In genomic region chr3:98259707-98260106, GRCh38 we compare ENCODE assay signal across 11 cellular contexts. TPM values are rescaled to one million over a fixed set of nuclear protein-coding genes. Genes with fewer than 3 reads are reported as not detected.
DNase-seq lines count a peak whose midpoint lies in the region; ATAC-seq, FAIRE-seq and TF ChIP-seq lines count a peak whose summit lies in the region.
"Had no signal": no experiment of that assay in that cellular context is flagged by ENCODE, and none has a peak within 500 bp of the region (broad histone marks: within the 10 kb centered on the region; RNA-seq: fewer than 3 reads in every experiment).

No MANE protein-coding gene starts in this region.

- H4K20me1 ChIP-seq in H9 (ENCODE audit: control insufficient read depth, insufficient read depth, insufficient read length), result no peaks in the 10 kb centered on the region
- no peaks in the 10 kb centered on the region for H4K20me1 ChIP-seq in keratinocyte (ENCODE audit: control insufficient read depth, extremely low read depth, insufficient read depth, low read length)

- H3K27ac Mint-ChIP-seq in H9, result no peak overlapping the region; a peak in 1 of 7 replicates

- H3K23ac ChIP-seq in H9 (ENCODE audit: insufficient read length, low read depth, low read length), result no peak overlapping the region

- no peak overlapping the region for H4K5ac ChIP-seq in H9 (ENCODE audit: insufficient read length, low read depth, low read length)

- H3K27me3 ChIP-seq in H9 (ENCODE audit: insufficient read depth, low read length) (no peaks in the 10 kb centered on the region), keratinocyte (ENCODE audit: control insufficient read depth, extremely low read depth, insufficient read depth, low read length) (no peaks in the 10 kb centered on the region), vagina (no peaks in the 10 kb centered on the region), ascending aorta (no peaks in the 10 kb centered on the region)
- H3K27me3 ChIP-seq: adrenal gland had no signal

- dilution Hi-C loops in keratinocyte (cut with MboI; ENCODE audit: extremely low pct_ligation_motif_present, low sequenced_read_pairs), result no loop called here

- no peak overlapping the region for H3K4me3 Mint-ChIP-seq in H9

- WGBS in H9 (ENCODE audit: extremely low coverage, insufficient read length, low lambda C conversion rate), result no CpG with 5 or more reads among the region's 2 CpGs

- FAIRE-seq in keratinocyte (lab: Jason Lieb, UNC), result no peak
- FAIRE-seq: GM12892 had no signal

- H3K56ac ChIP-seq in H9 (ENCODE audit: insufficient read length, low read depth, low read length), result no peak overlapping the region

- H3K18ac ChIP-seq in H9 (ENCODE audit: insufficient read length, low read depth, low read length), result no peak overlapping the region

- H3T11ph ChIP-seq in H9 (ENCODE audit: low read length), result no peak overlapping the region

- no peak overlapping the region for H2BK15ac ChIP-seq in H9 (ENCODE audit: low read depth, low read length)

- no peak overlapping the region for H3K4ac ChIP-seq in H9 (ENCODE audit: low read depth, low read length)

- no peak overlapping the region for H2BK120ac ChIP-seq in H9 (ENCODE audit: low read depth, low read length, poor library complexity, severe bottlenecking)

- no peaks in the 10 kb centered on the region; a peak in 2 of 7 replicates for H3K36me3 Mint-ChIP-seq in H9 (ENCODE audit: insufficient read depth in 1 of 3, low read depth in 3 of 3)

- no peak overlapping the region for H2BK5ac ChIP-seq in H9 (ENCODE audit: insufficient read length, low read length)

- H3K27me3 Mint-ChIP-seq in H9 (ENCODE audit: low read depth), result no peaks in the 10 kb centered on the region; the same call in 1 of the 2 replicates

- intact Hi-C loops in vagina (cut with DNase I) (no loop called here), ascending aorta (cut with DNase I) (no loop called here)

- H3K4me2 ChIP-seq in H9 (ENCODE audit: insufficient read depth, insufficient read length, low read length) (no peak overlapping the region), keratinocyte (ENCODE audit: control insufficient read depth, extremely low read depth, insufficient read depth, low read depth, low read length) (no peak overlapping the region)

- no peaks in the 10 kb centered on the region for H3K23me2 ChIP-seq in H9 (ENCODE audit: insufficient read length, low read depth, low read length, poor library complexity, severe bottlenecking)

- H4K91ac ChIP-seq in H9 (ENCODE audit: insufficient read length, low read depth, low read length), result no peak overlapping the region

- no peak overlapping the region for H2AFZ ChIP-seq in H9 (ENCODE audit: low read length)
- H2AFZ ChIP-seq in keratinocyte (ENCODE audit: control insufficient read depth, low read length), result no peak overlapping the region

- H3K9ac ChIP-seq in H9 (ENCODE audit: extremely low read depth, insufficient read length, low read length) (no peak overlapping the region), keratinocyte (ENCODE audit: control insufficient read depth, extremely low read depth, insufficient read depth, low read length) (no peak overlapping the region)

- H3K9me1 ChIP-seq in keratinocyte (ENCODE audit: control insufficient read depth, extremely low read depth, insufficient read depth, low read length), result no peaks in the 10 kb centered on the region

- no peaks in the 10 kb centered on the region for H3K79me1 ChIP-seq in H9 (ENCODE audit: insufficient read depth, low read depth, low read length, poor library complexity, severe bottlenecking)

- H2AK5ac ChIP-seq in H9 (ENCODE audit: insufficient read length, low read length), result no peak overlapping the region

- H3K4me1 Mint-ChIP-seq in H9, result peaks cover 11 to 12% of the 10 kb centered on the region in 2 experiments

- ATAC-seq in GM18508 (IDR thresholded peaks at IDR 0.05; ENCODE audit: insufficient read depth, unreplicated experiment), result peak; percentile 68
- ATAC-seq: activated CD4-positive, CD25-positive, alpha-beta regulatory T cell treated with anti-CD3 and anti-CD28 coated beads, Interleukin-2, amount 50 U/mL, for 24 hours had no signal

- peak; percentile 63 for DNase-seq in H9
- DNase-seq in NAMALWA (ENCODE audit: low spot score), result peak; percentile 34
- no peak for DNase-seq in keratinocyte (ENCODE audit: low read depth, low spot score)
- DNase-seq in vagina (ENCODE audit: extremely low spot score in 2 of 2), result no peak
- DNase-seq in pons (ENCODE audit: low spot score), result no peak
- DNase-seq in ascending aorta (ENCODE audit: low spot score in 2 of 2), result no peak
- DNase-seq: adrenal gland; stimulated activated CD4-positive, alpha-beta T cell treated with anti-CD3 and anti-CD28 coated beads, Interleukin-2, amount 100 ng/mL, for 48 hours had no signal

- H3K9me3 Mint-ChIP-seq in H9, result peaks cover 0 to 5% of the 10 kb centered on the region in 2 experiments; a peak in 1 of 5 replicates

- no peak overlapping the region for H4K8ac ChIP-seq in H9 (replicated peaks; ENCODE audit: insufficient read length, low read depth, low read length)

- H3K14ac ChIP-seq in H9 (ENCODE audit: insufficient read depth, low read length), result no peak overlapping the region

- no peak overlapping the region for H2BK20ac ChIP-seq in H9 (ENCODE audit: low read depth, low read length, poor library complexity, severe bottlenecking)

- TF ChIP-seq POLR2A in vagina (IDR thresholded peaks at IDR 0.05), result no peak

- no peaks in the 10 kb centered on the region for H3K79me2 ChIP-seq in H9 (ENCODE audit: insufficient read depth, low read length)
- H3K79me2 ChIP-seq in keratinocyte (ENCODE audit: control insufficient read depth, insufficient read depth, low read length), result no peaks in the 10 kb centered on the region

- H3K27ac ChIP-seq in H9 (ENCODE audit: insufficient read length, low read depth, low read length) (no peak overlapping the region), keratinocyte (ENCODE audit: control insufficient read depth, insufficient read depth, low read length) (no peak overlapping the region), vagina (no peak overlapping the region), ascending aorta (no peak overlapping the region)
- H3K27ac ChIP-seq: adrenal gland had no signal

- H3K9me3 ChIP-seq in H9 (ENCODE audit: control insufficient read depth, low read depth, low read length), result no peaks in the 10 kb centered on the region
- H3K9me3 ChIP-seq in keratinocyte (ENCODE audit: control insufficient read depth, low read depth, low read length), result no peaks in the 10 kb centered on the region
- H3K9me3 ChIP-seq in vagina, result no peaks in the 10 kb centered on the region
- no peaks in the 10 kb centered on the region for H3K9me3 ChIP-seq in ascending aorta
- H3K9me3 ChIP-seq: adrenal gland had no signal

- H2BK12ac ChIP-seq in H9 (ENCODE audit: insufficient read length, low read depth, low read length), result no peak overlapping the region

- H3K36me3 ChIP-seq in keratinocyte (ENCODE audit: control insufficient read depth in 2 of 2, extremely low read depth in 1 of 2, insufficient read depth in 2 of 2, low read length in 2 of 2) (no peaks in the 10 kb centered on the region), vagina (no peaks in the 10 kb centered on the region), ascending aorta (no peaks in the 10 kb centered on the region)
- H3K36me3 ChIP-seq: adrenal gland had no signal

- TF ChIP-seq CTCF in H9 (conservative IDR thresholded peaks at IDR 0.05) (peak; percentile 58), keratinocyte (optimal IDR thresholded peaks at IDR 0.05 in 1 of 3, IDR thresholded peaks at IDR 0.05 in 1 of 3, conservative IDR thresholded peaks at IDR 0.05 in 1 of 3; ENCODE audit: extremely low read depth in 1 of 3, insufficient read depth in 2 of 3, low read length in 3 of 3) (peak; percentile 38 to 51 (median 40)), vagina (IDR thresholded peaks at IDR 0.05) (no peak), ascending aorta (IDR thresholded peaks at IDR 0.05) (no peak)

- no peak overlapping the region for H3K4me3 ChIP-seq in keratinocyte (ENCODE audit: control insufficient read depth in 2 of 3, extremely low read depth in 1 of 3, insufficient read depth in 2 of 3, low read depth in 1 of 3, low read length in 3 of 3)
- H3K4me3 ChIP-seq in vagina, result no peak overlapping the region
- no peak overlapping the region for H3K4me3 ChIP-seq in ascending aorta
- H3K4me3 ChIP-seq: adrenal gland had no signal

- H3K4me1 ChIP-seq in H9 (ENCODE audit: insufficient read depth, low read length), result no peaks in the 10 kb centered on the region; the same call in 1 of the 2 replicates
- H3K4me1 ChIP-seq in keratinocyte (ENCODE audit: control insufficient read depth, extremely low read depth, insufficient read depth, low read length), result no peaks in the 10 kb centered on the region
- H3K4me1 ChIP-seq in vagina, result no peaks in the 10 kb centered on the region
- no peaks in the 10 kb centered on the region for H3K4me1 ChIP-seq in ascending aorta
- H3K4me1 ChIP-seq: adrenal gland had no signal

RNA-seq across cellular contexts. Expression of gene OR5H6, which starts 4.3 kb away (rescaled TPM):
- total RNA-seq in H9 (2021) (not detected in 2 replicates), vagina (not detected), ascending aorta (not detected)
- polyA plus RNA-seq in keratinocyte, result not detected in 3 replicates
- polyA plus RNA-seq in keratinocyte (2011; ENCODE audit: low read depth), result not detected
- polyA plus RNA-seq in keratinocyte (2011; cell fraction: cytosol; rRNA removed), result not detected in 2 replicates
- polyA plus RNA-seq in keratinocyte (2011; cell fraction: nucleus; rRNA removed), result not detected in 2 replicates
- not detected in 2 replicates for polyA plus RNA-seq in keratinocyte (2012; ENCODE audit: low replicate concordance)
- not detected in 3 replicates for polyA minus RNA-seq in keratinocyte
- not detected for polyA minus RNA-seq in keratinocyte (2011; cell fraction: cytosol; rRNA and poly(A)+ RNA removed)
- polyA minus RNA-seq in keratinocyte (2011; cell fraction: nucleus; rRNA and poly(A)+ RNA removed), result not detected in 2 replicates
- total RNA-seq: adrenal gland had no signal
- polyA plus RNA-seq: adrenal gland had no signal

RNA-seq across cellular contexts. Expression of gene OR5H2, which starts 22.6 kb away (rescaled TPM):
- not detected in 2 replicates for total RNA-seq in H9 (2021)
- not detected in 3 replicates for polyA plus RNA-seq in keratinocyte
- not detected for polyA plus RNA-seq in keratinocyte (2011; ENCODE audit: low read depth)
- polyA plus RNA-seq in keratinocyte (2011; cell fraction: cytosol; rRNA removed), result not detected in 2 replicates
- polyA plus RNA-seq in keratinocyte (2011; cell fraction: nucleus; rRNA removed), result not detected in 2 replicates
- not detected in 2 replicates for polyA plus RNA-seq in keratinocyte (2012; ENCODE audit: low replicate concordance)
- not detected in 3 replicates for polyA minus RNA-seq in keratinocyte
- not detected for polyA minus RNA-seq in keratinocyte (2011; cell fraction: cytosol; rRNA and poly(A)+ RNA removed)
- not detected in 2 replicates for polyA minus RNA-seq in keratinocyte (2011; cell fraction: nucleus; rRNA and poly(A)+ RNA removed)
- not detected for total RNA-seq in vagina
- total RNA-seq in ascending aorta, result not detected
- total RNA-seq: adrenal gland had no signal
- polyA plus RNA-seq: adrenal gland had no signal

Comparison
In these comparisons a context has a peak if more than half of its experiments do, and no peak if none do; other contexts are left out.
1. DNase-seq: peak in H9 (single experiment) and NAMALWA (single experiment); none in keratinocyte (single experiment), vagina (0 of 2), pons (single experiment) and ascending aorta (0 of 2).
2. CTCF ChIP-seq: peak in H9 (single experiment) and keratinocyte (3 of 3); none in vagina (0 of 3) and ascending aorta (0 of 3).